ENCODE assay signal across 9 cellular contexts in genomic region chr6:161186173-161186769, GRCh38.
DNase-seq lines count a peak whose midpoint lies in the region; ATAC-seq and TF ChIP-seq lines count a peak whose summit lies in the region.
"Had no signal": no experiment of that assay in that cellular context is flagged by ENCODE, and none has a peak within 500 bp of the region (broad histone marks: within the 10 kb centered on the region; RNA-seq: fewer than 3 reads in every experiment).

No MANE protein-coding gene starts in this region.

- peaks cover 59% of the 10 kb centered on the region for H3K36me3 Mint-ChIP-seq in GM23338 (ENCODE audit: low read depth)
- peaks cover 19% of the 10 kb centered on the region for H3K36me3 Mint-ChIP-seq in activated T-helper 17 cell treated with anti-CD3 and anti-CD28 coated beads, Interleukin-2, amount 50 U/mL, for 72 hours (ENCODE audit: low read depth)
- H3K36me3 Mint-ChIP-seq in activated naive CD4-positive, alpha-beta T cell treated with anti-CD3 and anti-CD28 coated beads, Interleukin-2, amount 50 U/mL, for 72 hours = peaks cover 0 to 8% of the 10 kb centered on the region in 2 donors

- H3K4me1 Mint-ChIP-seq in GM23338 = no peaks in the 10 kb centered on the region
- H3K4me1 Mint-ChIP-seq in activated T-helper 17 cell treated with anti-CD3 and anti-CD28 coated beads, Interleukin-2, amount 50 U/mL, for 72 hours = peaks cover 5% of the 10 kb centered on the region

- H3K27me3 Mint-ChIP-seq in GM23338 (ENCODE audit: insufficient read depth, low read depth, poor library complexity) = peaks cover 10% of the 10 kb centered on the region
- H3K27me3 Mint-ChIP-seq in activated T-helper 17 cell treated with anti-CD3 and anti-CD28 coated beads, Interleukin-2, amount 50 U/mL, for 72 hours = no peaks in the 10 kb centered on the region

- H3K27ac Mint-ChIP-seq in GM23338 = peak overlapping the region; percentile 5; the same call in 1 of the 2 replicates
- no peak overlapping the region for H3K27ac Mint-ChIP-seq in activated T-helper 17 cell treated with anti-CD3 and anti-CD28 coated beads, Interleukin-2, amount 50 U/mL, for 72 hours
- no peak overlapping the region for H3K27ac Mint-ChIP-seq in activated naive CD4-positive, alpha-beta T cell treated with anti-CD3 and anti-CD28 coated beads, Interleukin-2, amount 50 U/mL, for 72 hours

- no peaks in the 10 kb centered on the region; the same call in 1 of the 2 replicates for H3K79me2 ChIP-seq in GM23338 (replicated peaks; ENCODE audit: insufficient read depth)

- no peaks in the 10 kb centered on the region for H3K36me3 ChIP-seq in GM23338 (ENCODE audit: insufficient read depth)
- H3K36me3 ChIP-seq in skeletal muscle satellite cell (ENCODE audit: insufficient read depth, low read length) = no peaks in the 10 kb centered on the region

- H3K4me3 Mint-ChIP-seq in GM23338 = no peak overlapping the region
- H3K4me3 Mint-ChIP-seq in activated T-helper 17 cell treated with anti-CD3 and anti-CD28 coated beads, Interleukin-2, amount 50 U/mL, for 72 hours = no peak overlapping the region

- no peak overlapping the region for H3K9ac ChIP-seq in skeletal muscle satellite cell (ENCODE audit: low read depth, low read length)

- H3K27ac ChIP-seq in GM23338 (ENCODE audit: low read depth) = no peak overlapping the region

- H3K9me3 ChIP-seq in skeletal muscle satellite cell (replicated peaks; ENCODE audit: low read length) = no peaks in the 10 kb centered on the region

- no peaks in the 10 kb centered on the region for H3F3A ChIP-seq in GM23338 (replicated peaks; ENCODE audit: low read depth)

- H2AFZ ChIP-seq in GM23338 = no peak overlapping the region

- H3K9me2 ChIP-seq in GM23338 (ENCODE audit: insufficient read depth) = no peaks in the 10 kb centered on the region

- no peaks in the 10 kb centered on the region for H4K20me1 ChIP-seq in GM23338 (replicated peaks; ENCODE audit: insufficient read depth)

- H3K4me2 ChIP-seq in GM23338 (no peak overlapping the region), skeletal muscle satellite cell (ENCODE audit: low read length) (peak overlapping the region; percentile 33)

- H3K4me3 ChIP-seq in GM23338 = no peak overlapping the region
- no peak overlapping the region for H3K4me3 ChIP-seq in skeletal muscle satellite cell (ENCODE audit: low read length)

- no peak for TF ChIP-seq CTCF in GM23338 (conservative IDR thresholded peaks at IDR 0.05; ENCODE audit: low read depth in 2 of 2)

- no peak for ATAC-seq in GM23338
- ATAC-seq in SK-N-SH treated with all-trans-retinoic acid at 6 μM for 48 hours = peak; percentile 86
- no peak for ATAC-seq in activated T-helper 17 cell treated with anti-CD3 and anti-CD28 coated beads, Interleukin-2, amount 50 U/mL, for 72 hours (replicated peaks)
- no peak for ATAC-seq in activated naive CD4-positive, alpha-beta T cell treated with anti-CD3 and anti-CD28 coated beads, Interleukin-2, amount 50 U/mL, for 72 hours

- H3K9me3 Mint-ChIP-seq in GM23338 = peaks cover 4% of the 10 kb centered on the region; the same call in 2 of the 3 replicates
- no peaks in the 10 kb centered on the region for H3K9me3 Mint-ChIP-seq in activated T-helper 17 cell treated with anti-CD3 and anti-CD28 coated beads, Interleukin-2, amount 50 U/mL, for 72 hours
- peaks cover 0 to 5% of the 10 kb centered on the region in 2 donors for H3K9me3 Mint-ChIP-seq in activated naive CD4-positive, alpha-beta T cell treated with anti-CD3 and anti-CD28 coated beads, Interleukin-2, amount 50 U/mL, for 72 hours

- DNase-seq in GM23338 (ENCODE audit: low spot score) (no peak), fibroblast of peridontal ligament (ENCODE audit: extremely low read depth) (peak; percentile 82), DMS53 (lab: John Stamatoyannopoulos, UW) (no peak), cortex of kidney (lab: John Stamatoyannopoulos, UW) (no peak)
- DNase-seq in activated naive CD4-positive, alpha-beta T cell treated with anti-CD3 and anti-CD28 coated beads, Interleukin-2, amount 50 U/mL, for 72 hours (ENCODE audit: low spot score in 2 of 2) = no peak
- DNase-seq: activated CD4-positive, CD25-positive, alpha-beta regulatory T cell had no signal

- no peaks in the 10 kb centered on the region for H3K27me3 ChIP-seq in GM23338 (ENCODE audit: insufficient read depth)
- no peaks in the 10 kb centered on the region for H3K27me3 ChIP-seq in skeletal muscle satellite cell (ENCODE audit: control insufficient read depth, insufficient read depth, low read length)

- H3K4me1 ChIP-seq in GM23338 (ENCODE audit: insufficient read depth) (no peaks in the 10 kb centered on the region), skeletal muscle satellite cell (ENCODE audit: control insufficient read depth, insufficient read depth, low read length) (peaks cover 12% of the 10 kb centered on the region)

TF ChIP-seq in GM23338, 12 proteins besides CTCF, POLR2A, EP300 and RAD21 (continues in another document):
- TF ChIP-seq EZH2phosphoT487 (IDR thresholded peaks at IDR 0.05; ENCODE audit: unreplicated experiment) = no peak

TF ChIP-seq in SK-N-SH treated with all-trans-retinoic acid at 6 μM for 48 hours, 23 proteins besides CTCF, POLR2A, EP300 and RAD21:
- TF ChIP-seq OSR1 (CRISPR knock-in tag; IDR thresholded peaks at IDR 0.05) = no peak
- no peak for TF ChIP-seq BACH2 (CRISPR knock-in tag; IDR thresholded peaks at IDR 0.05; ENCODE audit: borderline replicate concordance)
- TF ChIP-seq ISL1 (CRISPR knock-in tag; IDR thresholded peaks at IDR 0.05) = no peak
- TF ChIP-seq ZNF565 (CRISPR knock-in tag; conservative IDR thresholded peaks at IDR 0.05; ENCODE audit: low read depth) = no peak
- TF ChIP-seq ZNF8 (CRISPR knock-in tag; IDR thresholded peaks at IDR 0.05) = no peak
- no peak for TF ChIP-seq TCF4 (CRISPR knock-in tag; IDR thresholded peaks at IDR 0.05; ENCODE audit: borderline replicate concordance)
- no peak for TF ChIP-seq ARNTL (CRISPR knock-in tag; IDR thresholded peaks at IDR 0.05; ENCODE audit: borderline replicate concordance, low read depth)
- no peak for TF ChIP-seq RARB (CRISPR knock-in tag; IDR thresholded peaks at IDR 0.05)
- TF ChIP-seq, protein P1, sequence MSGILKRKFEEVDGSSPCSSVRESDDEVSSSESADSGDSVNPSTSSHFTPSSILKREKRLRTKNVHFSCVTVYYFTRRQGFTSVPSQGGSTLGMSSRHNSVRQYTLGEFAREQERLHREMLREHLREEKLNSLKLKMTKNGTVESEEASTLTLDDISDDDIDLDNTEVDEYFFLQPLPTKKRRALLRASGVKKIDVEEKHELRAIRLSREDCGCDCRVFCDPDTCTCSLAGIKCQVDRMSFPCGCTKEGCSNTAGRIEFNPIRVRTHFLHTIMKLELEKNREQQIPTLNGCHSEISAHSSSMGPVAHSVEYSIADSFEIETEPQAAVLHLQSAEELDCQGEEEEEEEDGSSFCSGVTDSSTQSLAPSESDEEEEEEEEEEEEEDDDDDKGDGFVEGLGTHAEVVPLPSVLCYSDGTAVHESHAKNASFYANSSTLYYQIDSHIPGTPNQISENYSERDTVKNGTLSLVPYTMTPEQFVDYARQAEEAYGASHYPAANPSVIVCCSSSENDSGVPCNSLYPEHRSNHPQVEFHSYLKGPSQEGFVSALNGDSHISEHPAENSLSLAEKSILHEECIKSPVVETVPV (CRISPR knock-in tag; IDR thresholded peaks at IDR 0.05) = no peak
- no peak for TF ChIP-seq TOX (CRISPR knock-in tag; IDR thresholded peaks at IDR 0.05; ENCODE audit: borderline replicate concordance)
- TF ChIP-seq SNAI2 (CRISPR knock-in tag; IDR thresholded peaks at IDR 0.05) = no peak
